Comparison of ENCODE assay signal across 7 cellular contexts in genomic region chr3:23949784-23950183, GRCh38. TPM values are rescaled to one million over a fixed set of nuclear protein-coding genes. Genes with fewer than 3 reads are reported as not detected.
DNase-seq lines count a peak whose midpoint lies in the region; ATAC-seq and TF ChIP-seq lines count a peak whose summit lies in the region.

No MANE protein-coding gene starts in this region.

- H3K9me3 Mint-ChIP-seq in activated T-helper 2 cell treated with anti-CD3 and anti-CD28 coated beads, Interferon-gamma antibody, Interleukin-2, Interleukin-4, amounts not matched to agents 10 μg/mL and 5 μg/mL and 100 μg/mL, durations not matched to agents 14 hours and 24 hours and 36 hours = no peaks in the 10 kb centered on the region
- no peaks in the 10 kb centered on the region for H3K9me3 Mint-ChIP-seq in neural crest cell

- no peak for TF ChIP-seq CTCF in neural crest cell (conservative IDR thresholded peaks at IDR 0.05)
- TF ChIP-seq CTCF in omental fat pad (IDR thresholded peaks at IDR 0.05) = no peak

- DNase-seq in activated T-helper 2 cell treated with anti-CD3 and anti-CD28 coated beads, Interferon-gamma antibody, Interleukin-2, Interleukin-4, amounts not matched to agents 10 μg/mL and 5 μg/mL and 100 μg/mL, durations not matched to agents 14 hours and 24 hours and 36 hours (ENCODE audit: low spot score) = no peak
- DNase-seq in neural crest cell (ENCODE audit: low read depth, low spot score) (no peak), occipital lobe (lab: John Stamatoyannopoulos, UW) (no peak), omental fat pad (ENCODE audit: low spot score) (no peak), cortex of kidney (lab: John Stamatoyannopoulos, UW) (no peak)

- intact Hi-C loops in activated T-helper 2 cell treated with anti-CD3 and anti-CD28 coated beads, Interferon-gamma antibody, Interleukin-2, Interleukin-4, amounts not matched to agents 10 μg/mL and 5 μg/mL and 100 μg/mL, durations not matched to agents 14 hours and 24 hours and 36 hours (cut with micrococcal nuclease) = loop anchor here (5.0 to 10.0 kb wide), 2 partner anchors 505 to 747 kb away; partner anchors contain the start of gene UBE2E2

- H3K36me3 Mint-ChIP-seq in activated T-helper 2 cell treated with anti-CD3 and anti-CD28 coated beads, Interferon-gamma antibody, Interleukin-2, Interleukin-4, amounts not matched to agents 10 μg/mL and 5 μg/mL and 100 μg/mL, durations not matched to agents 14 hours and 24 hours and 36 hours (ENCODE audit: low read depth) = no peaks in the 10 kb centered on the region
- no peaks in the 10 kb centered on the region for H3K36me3 Mint-ChIP-seq in neural crest cell (ENCODE audit: low read depth)

- peak overlapping the region; percentile 30 for H3K4me3 Mint-ChIP-seq in activated T-helper 2 cell treated with anti-CD3 and anti-CD28 coated beads, Interferon-gamma antibody, Interleukin-2, Interleukin-4, amounts not matched to agents 10 μg/mL and 5 μg/mL and 100 μg/mL, durations not matched to agents 14 hours and 24 hours and 36 hours (ENCODE audit: low read depth)
- peak overlapping the region; percentile 42 for H3K4me3 Mint-ChIP-seq in neural crest cell

- no peak overlapping the region for H3K27ac Mint-ChIP-seq in activated T-helper 2 cell treated with anti-CD3 and anti-CD28 coated beads, Interferon-gamma antibody, Interleukin-2, Interleukin-4, amounts not matched to agents 10 μg/mL and 5 μg/mL and 100 μg/mL, durations not matched to agents 14 hours and 24 hours and 36 hours
- no peak overlapping the region for H3K27ac Mint-ChIP-seq in neural crest cell (ENCODE audit: unreplicated experiment)

- H3K4me1 Mint-ChIP-seq in activated T-helper 2 cell treated with anti-CD3 and anti-CD28 coated beads, Interferon-gamma antibody, Interleukin-2, Interleukin-4, amounts not matched to agents 10 μg/mL and 5 μg/mL and 100 μg/mL, durations not matched to agents 14 hours and 24 hours and 36 hours (ENCODE audit: low read depth) = peaks cover 19% of the 10 kb centered on the region
- H3K4me1 Mint-ChIP-seq in neural crest cell = peaks cover 6% of the 10 kb centered on the region

- no peaks in the 10 kb centered on the region for H3K27me3 Mint-ChIP-seq in activated T-helper 2 cell treated with anti-CD3 and anti-CD28 coated beads, Interferon-gamma antibody, Interleukin-2, Interleukin-4, amounts not matched to agents 10 μg/mL and 5 μg/mL and 100 μg/mL, durations not matched to agents 14 hours and 24 hours and 36 hours (ENCODE audit: low read depth)
- no peaks in the 10 kb centered on the region for H3K27me3 Mint-ChIP-seq in neural crest cell (ENCODE audit: low read depth)

- peak; percentile 6 for ATAC-seq in GM18508 (IDR thresholded peaks at IDR 0.05; ENCODE audit: insufficient read depth, unreplicated experiment)
- peak; percentile 16 for ATAC-seq in HG02678 (IDR thresholded peaks at IDR 0.05; ENCODE audit: unreplicated experiment)
- ATAC-seq in omental fat pad (ENCODE audit: low FRiP score) = no peak

RNA-seq across cellular contexts. Expression of gene NR1D2, which starts 4.7 kb away (rescaled TPM):
- total RNA-seq in activated T-helper 2 cell treated with anti-CD3 and anti-CD28 coated beads, Interferon-gamma antibody, Interleukin-2, Interleukin-4, amounts not matched to agents 10 μg/mL and 5 μg/mL and 100 μg/mL, durations not matched to agents 14 hours and 24 hours and 36 hours = 2.5 and 3.3 TPM in 2 replicates
- total RNA-seq in neural crest cell (8.6 and 10.0 TPM in 2 replicates), occipital lobe (41.5 TPM), omental fat pad (10 to 100 TPM; 19.6 to 36.9 (median 22.7) TPM)

RNA-seq across cellular contexts. Expression of gene RPL15, which starts 32.9 kb away (rescaled TPM):
- total RNA-seq in activated T-helper 2 cell treated with anti-CD3 and anti-CD28 coated beads, Interferon-gamma antibody, Interleukin-2, Interleukin-4, amounts not matched to agents 10 μg/mL and 5 μg/mL and 100 μg/mL, durations not matched to agents 14 hours and 24 hours and 36 hours = 1,859 and 1,865 TPM in 2 replicates
- total RNA-seq in neural crest cell = 2,019 and 2,075 TPM in 2 replicates
- 2,822 TPM for total RNA-seq in occipital lobe
- total RNA-seq in omental fat pad = 1,000 to 10,000 TPM; 1,996 to 2,993 (median 2,303) TPM

RNA-seq across cellular contexts. Expression of gene NKIRAS1, which starts 33.0 kb away (rescaled TPM):
- 2.3 TPM in 2 replicates for total RNA-seq in activated T-helper 2 cell treated with anti-CD3 and anti-CD28 coated beads, Interferon-gamma antibody, Interleukin-2, Interleukin-4, amounts not matched to agents 10 μg/mL and 5 μg/mL and 100 μg/mL, durations not matched to agents 14 hours and 24 hours and 36 hours
- total RNA-seq in neural crest cell (8.8 and 9.7 TPM in 2 replicates), occipital lobe (36.5 TPM), omental fat pad (10 to 100 TPM in 3 of 4 donors, 1 to 10 TPM in 1; 8.9 to 15.1 (median 11.7) TPM)
